18 cellular contexts compared by ENCODE assay signal in the genomic region with DNA sequence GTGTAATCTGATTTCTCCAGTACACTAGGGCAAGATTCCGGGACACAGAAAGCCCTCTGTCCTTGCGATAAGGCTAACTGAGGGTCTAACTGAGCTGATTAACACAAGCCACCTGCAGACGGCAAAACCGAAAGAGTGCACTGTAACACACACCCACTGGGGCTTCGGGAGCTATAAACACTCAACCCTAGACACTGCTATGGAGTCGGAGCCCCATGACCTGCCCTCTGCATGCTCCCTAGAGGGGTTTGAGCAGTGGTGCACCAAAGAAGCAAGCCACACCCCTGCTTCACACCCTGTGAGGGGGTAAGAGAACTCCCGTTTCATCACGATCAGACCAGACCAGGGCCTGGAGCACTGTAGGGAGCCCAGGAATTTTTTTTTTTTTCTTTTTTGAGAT.
A peak's percentile ranks its signal among the peaks of the same experiment; 100 is the strongest.
DNase-seq lines count a peak whose midpoint lies in the region; ATAC-seq, FAIRE-seq and TF ChIP-seq lines count a peak whose summit lies in the region.
"Had no signal": no experiment of that assay in that cellular context is flagged by ENCODE, and none has a peak within 500 bp of the region (broad histone marks: within the 10 kb centered on the region; RNA-seq: fewer than 3 reads in every experiment).

No MANE protein-coding gene starts in this region.

- H3K4me2 ChIP-seq in BLaER1 (0 out of 2 replicates have a peak overlapping the region, but pooled peaks have one; percentile 17), K562 (ENCODE audit: insufficient read depth, low read length) (no peak overlapping the region)

- BruUV-seq in K562 (replicated peaks; lab: Mats Ljungman, UMichigan): no TSS peak

- H3K4me3 ChIP-seq in BLaER1 (no peak overlapping the region), K562 (no peak overlapping the region), esophagus muscularis mucosa (no peak overlapping the region)

- ATAC-seq in GM21515 (IDR thresholded peaks at IDR 0.05; ENCODE audit: unreplicated experiment) (peak; percentile 72), K562 (peak; percentile 22; the same call in 1 of the 3 replicates)
- no peak for ATAC-seq in stimulated activated naive B cell treated with anti-CD40 and anti-IgM and Interleukin-4, amounts not matched to agents 10 μg/mL and 1 μg/mL and 100 μg/mL, for 72 hours (replicated peaks)
- ATAC-seq: CD8-positive, alpha-beta T cell had no signal

- H3K27me3 Mint-ChIP-seq in stimulated activated naive B cell treated with anti-CD40 and anti-IgM and Interleukin-4, amounts not matched to agents 10 μg/mL and 1 μg/mL and 100 μg/mL, for 72 hours: peaks cover 29 to 36% of the 10 kb centered on the region in 2 donors

- TF ChIP-seq POLR2A in K562 (conservative IDR thresholded peaks at IDR 0.05): no peak
- TF ChIP-seq POLR2A in esophagus muscularis mucosa (IDR thresholded peaks at IDR 0.05; ENCODE audit: low read depth): no peak

- no peak for FAIRE-seq in K562 (lab: Jason Lieb, UNC)
- FAIRE-seq: GM12891, GM18507 had no signal

- under 1% methylated on average over 8 of the region's 8 CpGs for WGBS in K562 (ENCODE audit: insufficient coverage, low coverage, missing lambda C conversion rate)
- 82% methylated on average over 8 of the region's 8 CpGs for WGBS in esophagus muscularis mucosa

- H3K36me3 Mint-ChIP-seq in stimulated activated naive B cell treated with anti-CD40 and anti-IgM and Interleukin-4, amounts not matched to agents 10 μg/mL and 1 μg/mL and 100 μg/mL, for 72 hours: no peaks in the 10 kb centered on the region
- H3K36me3 Mint-ChIP-seq: CD4-positive, CD25-positive, alpha-beta regulatory T cell; CD8-positive, alpha-beta T cell had no signal

- in situ Hi-C loops in K562 (cut with MboI): loop anchor here (25.0 kb wide), 1 partner anchor 711 kb away; no protein-coding TSS in a partner anchor

- TF ChIP-seq RAD21 in K562 (CRISPR knock-in tag; conservative IDR thresholded peaks at IDR 0.05 in 1 of 2, IDR thresholded peaks at IDR 0.05 in 1 of 2): no peak

- CTCF ChIA-PET in K562 (lab: Yijun Ruan, JAX; ENCODE audit: low intra/inter-chr PET ratio): no interaction called here

- H3K27ac ChIP-seq in BLaER1 (no peak overlapping the region), K562 (ENCODE audit: extremely low read depth, low read depth, low read length) (no peak overlapping the region), esophagus muscularis mucosa (replicated peaks in 1 of 4) (no peak overlapping the region)
- H3K27ac ChIP-seq: C4-2B had no signal

- TF ChIP-seq CTCF in K562 (IDR thresholded peaks at IDR 0.05 in 2 of 3, conservative IDR thresholded peaks at IDR 0.05 in 1 of 3; ENCODE audit: insufficient read depth in 2 of 3, low read depth in 1 of 3, low read length in 3 of 3) (no peak), esophagus muscularis mucosa (IDR thresholded peaks at IDR 0.05) (no peak)

- H3K4me1 ChIP-seq in BLaER1 (peaks cover 58% of the 10 kb centered on the region), K562 (replicated peaks in 1 of 2; ENCODE audit: control insufficient read depth in 2 of 2, insufficient read depth in 2 of 2, low read length in 2 of 2) (no peaks in the 10 kb centered on the region), esophagus muscularis mucosa (no peaks in the 10 kb centered on the region)
- H3K4me1 ChIP-seq: Caco-2 had no signal

- no peak overlapping the region for H3K27ac Mint-ChIP-seq in stimulated activated naive B cell treated with anti-CD40 and anti-IgM and Interleukin-4, amounts not matched to agents 10 μg/mL and 1 μg/mL and 100 μg/mL, for 72 hours
- H3K27ac Mint-ChIP-seq: CD4-positive, CD25-positive, alpha-beta regulatory T cell; CD8-positive, alpha-beta T cell had no signal

- no peaks in the 10 kb centered on the region for H3K79me2 ChIP-seq in K562 (ENCODE audit: control insufficient read depth, insufficient read depth, low read length)

- H3K9me3 Mint-ChIP-seq in stimulated activated naive B cell treated with anti-CD40 and anti-IgM and Interleukin-4, amounts not matched to agents 10 μg/mL and 1 μg/mL and 100 μg/mL, for 72 hours: no peaks in the 10 kb centered on the region
- H3K9me3 Mint-ChIP-seq: CD8-positive, alpha-beta T cell had no signal

- H3K9me1 ChIP-seq in K562 (ENCODE audit: control insufficient read depth, insufficient read depth, low read length): no peaks in the 10 kb centered on the region

- H3K4me1 Mint-ChIP-seq in stimulated activated naive B cell treated with anti-CD40 and anti-IgM and Interleukin-4, amounts not matched to agents 10 μg/mL and 1 μg/mL and 100 μg/mL, for 72 hours: peaks cover 0 to 6% of the 10 kb centered on the region in 2 donors
- H3K4me1 Mint-ChIP-seq: CD4-positive, CD25-positive, alpha-beta regulatory T cell had no signal

- H3K36me3 ChIP-seq in BLaER1: no peaks in the 10 kb centered on the region
- H3K36me3 ChIP-seq in K562 (ENCODE audit: control insufficient read depth, insufficient read depth, low read length): no peaks in the 10 kb centered on the region
- no peaks in the 10 kb centered on the region for H3K36me3 ChIP-seq in esophagus muscularis mucosa

- DNase-seq in K562 (ENCODE audit: extremely low read depth in 1 of 4, low spot score in 3 of 4) (peak in 1 of 4 experiments; percentile 6), esophagus muscularis mucosa (ENCODE audit: extremely low spot score) (peak; percentile 89), NCI-H526 treated with DMSO at 0.1 percent for 48 hours (lab: John Stamatoyannopoulos, UW) (no peak)
- no peak for DNase-seq in stimulated activated naive B cell treated with anti-CD40 and anti-IgM and Interleukin-4, amounts not matched to agents 10 μg/mL and 1 μg/mL and 100 μg/mL, for 72 hours
- DNase-seq: Caco-2; CD4-positive, CD25-positive, alpha-beta regulatory T cell; CD8-positive, alpha-beta T cell; DMS153; DND-41; GDM1; GOT3; H7; HCEC 1CT had no signal

- H3K9me3 ChIP-seq in BLaER1 (peaks cover 13% of the 10 kb centered on the region), K562 (replicated peaks; ENCODE audit: control insufficient read depth, insufficient read depth, low read depth, low read length) (no peaks in the 10 kb centered on the region), esophagus muscularis mucosa (peaks cover 0 to under 1% (median 0%) of the 10 kb centered on the region in 4 donors)
- H3K9me3 ChIP-seq: Caco-2 had no signal

- no peak overlapping the region for H3K9ac ChIP-seq in BLaER1
- no peak overlapping the region for H3K9ac ChIP-seq in K562 (ENCODE audit: insufficient read depth in 1 of 2, low read depth in 2 of 2, low read length in 2 of 2)

- POLR2A ChIA-PET in K562 (lab: Yijun Ruan, JAX): interaction anchor here (0.8 kb wide), 1 partner anchor 316 kb away, joined by 3 read pairs; no protein-coding TSS in a partner anchor

- no peaks in the 10 kb centered on the region for H4K20me1 ChIP-seq in BLaER1
- H4K20me1 ChIP-seq in K562 (replicated peaks; ENCODE audit: control insufficient read depth, insufficient read depth, low read length): 0 out of 2 replicates have a peak, but pooled peaks cover 4% of the 10 kb centered on the region

- H3K27me3 ChIP-seq in BLaER1 (no peaks in the 10 kb centered on the region), K562 (ENCODE audit: control insufficient read depth in 2 of 2, insufficient read depth in 2 of 2, low read length in 2 of 2) (peaks cover 0 to 5% of the 10 kb centered on the region in 2 experiments; a peak in 1 of 5 replicates), esophagus muscularis mucosa (peaks cover 0 to 47% (median 2%) of the 10 kb centered on the region in 4 donors)

- intact Hi-C loops in K562 (cut with micrococcal nuclease) (no loop called here), esophagus muscularis mucosa (cut with DNase I) (no loop called here)

- H2AFZ ChIP-seq in K562 (ENCODE audit: low read depth, low read length): no peak overlapping the region

- no peak overlapping the region for H3K4me3 Mint-ChIP-seq in stimulated activated naive B cell treated with anti-CD40 and anti-IgM and Interleukin-4, amounts not matched to agents 10 μg/mL and 1 μg/mL and 100 μg/mL, for 72 hours
- H3K4me3 Mint-ChIP-seq: CD4-positive, CD25-positive, alpha-beta regulatory T cell; CD8-positive, alpha-beta T cell had no signal

- TF ChIP-seq EP300 in K562 (IDR thresholded peaks at IDR 0.05; ENCODE audit: low read length) (no peak), esophagus muscularis mucosa (IDR thresholded peaks at IDR 0.05) (no peak)

TF ChIP-seq in K562, 482 proteins besides CTCF, POLR2A, EP300 and RAD21:
- no peak for TF ChIP-seq RFX7 (CRISPR knock-in tag; IDR thresholded peaks at IDR 0.05)
- 0 out of 2 replicates have a peak, but pooled peaks have one; percentile 9 for TF ChIP-seq CBFA2T2 (conservative IDR thresholded peaks at IDR 0.05)
- TF ChIP-seq ZHX1 (conservative IDR thresholded peaks at IDR 0.05; ENCODE audit: low read length): no peak
- no peak for TF ChIP-seq NBN (IDR thresholded peaks at IDR 0.05; ENCODE audit: low read depth)
- 0 out of 2 replicates have a peak, but pooled peaks have one; percentile 10 for TF ChIP-seq TAL1 (IDR thresholded peaks at IDR 0.05)
- 0 out of 2 replicates have a peak, but pooled peaks have one; percentile 26 for TF ChIP-seq CBFA2T3 (IDR thresholded peaks at IDR 0.05)

Comparison
In these comparisons a context has a peak if more than half of its experiments do, and no peak if none do; other contexts are left out.
1. ATAC-seq: peak in GM21515 (single experiment) and K562 (single experiment); none in stimulated activated naive B cell treated with anti-CD40 and anti-IgM and Interleukin-4, amounts not matched to agents 10 μg/mL and 1 μg/mL and 100 μg/mL, for 72 hours (0 of 2).